In the genomic region with DNA sequence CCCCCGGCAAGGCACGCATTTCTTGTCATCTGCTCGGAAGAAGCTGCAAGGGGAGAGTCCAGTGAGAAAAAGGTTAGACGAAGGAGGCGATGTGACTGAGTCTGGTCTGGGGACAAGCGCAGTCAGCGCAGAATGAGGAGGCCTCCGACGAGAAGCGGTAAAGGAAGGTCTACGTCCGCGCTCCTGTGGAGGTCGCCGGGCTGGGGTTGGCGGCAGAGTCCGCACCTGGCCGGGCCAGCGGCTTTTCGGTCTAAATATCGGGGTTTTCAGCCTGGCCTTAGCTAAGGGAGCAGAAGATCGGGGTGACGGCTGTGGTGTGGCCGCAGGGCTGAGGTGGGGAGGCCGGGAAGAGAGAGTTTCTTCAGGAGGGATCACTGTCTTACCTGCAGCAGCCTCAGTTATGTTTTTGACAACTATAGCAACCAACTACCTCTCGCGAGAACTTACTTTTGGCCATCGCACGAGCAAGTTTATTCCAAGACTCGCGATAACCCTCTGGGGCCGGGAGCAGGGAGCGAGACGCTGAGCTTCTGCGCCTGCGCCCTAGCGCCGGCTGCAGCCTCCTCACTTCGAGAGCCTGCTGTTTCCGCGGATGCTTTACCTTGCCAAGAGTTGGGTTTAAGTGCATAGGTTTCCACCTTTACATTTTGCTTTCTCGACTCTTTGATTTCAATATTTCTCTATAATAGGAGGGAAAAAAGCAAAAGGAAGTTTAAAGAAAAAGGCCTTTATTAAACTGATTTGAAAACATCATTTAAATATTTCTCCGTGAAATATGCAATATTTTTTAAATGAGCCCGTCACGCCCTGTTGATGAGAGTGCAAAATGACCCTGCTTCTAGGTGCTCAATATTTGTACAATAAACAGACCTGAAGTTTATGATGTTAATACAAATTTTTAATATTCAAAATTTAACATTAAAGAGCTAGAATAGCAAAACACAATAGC, we compare ENCODE assay signal across 8 cellular contexts. TPM values are rescaled to one million over a fixed set of nuclear protein-coding genes. Genes with fewer than 3 reads are reported as not detected.
DNase-seq lines count a peak whose midpoint lies in the region; ATAC-seq and TF ChIP-seq lines count a peak whose summit lies in the region.

A gene (minus strand): TSS at position 534 of the 949 bp plus-strand sequence. CDS start 4,068 bp downstream, outside the sequence.

- peak; percentile 85 for ATAC-seq in GM19328 (IDR thresholded peaks at IDR 0.05; ENCODE audit: unreplicated experiment)
- peak; percentile 88 for ATAC-seq in HG03520 (IDR thresholded peaks at IDR 0.05; ENCODE audit: unreplicated experiment)
- ATAC-seq in left lung = peak; percentile 98

- no peaks in the 10 kb centered on the region for H3K9me3 ChIP-seq in BE2C
- H3K9me3 ChIP-seq in left lung = no peaks in the 10 kb centered on the region

- intact Hi-C loops in left lung (cut with DNase I) = no loop called here

- H3K4me1 ChIP-seq in BE2C (no peaks in the 10 kb centered on the region), left lung (peaks cover 2 to 12% of the 10 kb centered on the region in 2 donors)

- H3K27me3 ChIP-seq in BE2C (peaks cover 30% of the 10 kb centered on the region), left lung (no peaks in the 10 kb centered on the region)

- DNase-seq in BE2C (peak; percentile 95), NCI-H748 (lab: John Stamatoyannopoulos, UW; ENCODE audit: unreplicated experiment) (peak; percentile 96), dermis microvascular lymphatic vessel endothelial cell (ENCODE audit: low read depth in 2 of 2) (peak; percentile 93), left lung (peak; percentile 92 to 94)
- peak; percentile 73 to 90 for DNase-seq in activated CD4-positive, alpha-beta T cell treated with anti-CD3 and anti-CD28 coated beads, Interleukin-2, amount 50 U/mL, for 24 hours (ENCODE audit: low read depth in 1 of 2, low spot score in 1 of 2)
- DNase-seq in stimulated activated CD4-positive, alpha-beta T cell treated with anti-CD3 and anti-CD28 coated beads, Interleukin-2, amount 100 ng/mL, for 24 hours = peak; percentile 89

- H3K4me3 ChIP-seq in BE2C (ENCODE audit: low read depth, low read length) (peak within 1 kb of the TSS; percentile 85), left lung (peak within 1 kb of the TSS; percentile 59 to 92)

- peak within 1 kb of the TSS; percentile 47 to 85 for H3K27ac ChIP-seq in left lung

- TF ChIP-seq CTCF in BE2C (IDR thresholded peaks at IDR 0.05; ENCODE audit: low read depth, low read length) (no peak), left lung (IDR thresholded peaks at IDR 0.05) (no peak)

- H3K36me3 ChIP-seq in BE2C = no peaks in the 10 kb centered on the region
- H3K36me3 ChIP-seq in left lung = no peaks in the 10 kb centered on the region

RNA-seq across cellular contexts. Expression of the gene that starts here (rescaled TPM):
- polyA plus RNA-seq in BE2C (2012; ENCODE audit: insufficient read depth, insufficient read length, low read depth) = 0.79 TPM
- total RNA-seq in dermis microvascular lymphatic vessel endothelial cell (0.13 and 0.26 TPM in 2 replicates), left lung (1 to 10 TPM in 1 of 2 donors, under 1 TPM in 1; 0.87 to 3.2 TPM)

Comparison
In these comparisons a context has a peak if more than half of its experiments do, and no peak if none do; other contexts are left out.
1. Peak in every context shown above with its lines: DNase-seq, ATAC-seq, H3K4me3 ChIP-seq and H3K27ac ChIP-seq.
2. Peak in DNase-seq in dermis microvascular lymphatic vessel endothelial cell; RNA of the gene not detected or under 1 TPM.